15 cellular contexts compared by ENCODE assay signal in genomic region chr20:63640086-63640485, GRCh38. TPM values are rescaled to one million over a fixed set of nuclear protein-coding genes. Genes with fewer than 3 reads are reported as not detected.
DNase-seq lines count a peak whose midpoint lies in the region; ATAC-seq and TF ChIP-seq lines count a peak whose summit lies in the region.
"Had no signal": no experiment of that assay in that cellular context is flagged by ENCODE, and none has a peak within 500 bp of the region (broad histone marks: within the 10 kb centered on the region; RNA-seq: fewer than 3 reads in every experiment).

No MANE protein-coding gene starts in this region.

- POLR2A ChIA-PET in activated CD4-positive, alpha-beta T cell treated with anti-CD3 and anti-CD28 coated beads, Interleukin-2, amount 10 ng/mL, durations not matched to agents 7 days and 5 days (lab: Charles Lee): interaction anchor here (0.6 to 1.5 kb wide), 2 partner anchors 67 to 68 kb away, joined by 3 to 4 read pairs; partner anchors contain the start of genes ARFRP1, HELZ2 and ZGPAT
- POLR2A ChIA-PET in activated B cell treated with CpG ODN at 0.5 μM for 24 hours (lab: Charles Lee): interaction anchor here (0.7 to 6.6 kb wide), 7 partner anchors 9 to 225 kb away, joined by 3 to 161 read pairs (median 7); partner anchors contain the start of genes GMEB2, RTEL1 and TPD52L2

- peak overlapping the region; percentile 87 for H3K4me3 Mint-ChIP-seq in activated CD4-positive, alpha-beta T cell treated with anti-CD3 and anti-CD28 coated beads, Interleukin-2, amount 10 ng/mL, durations not matched to agents 7 days and 5 days
- peak overlapping the region; percentile 84 for H3K4me3 Mint-ChIP-seq in activated B cell treated with CpG ODN at 0.5 μM for 24 hours

- no peaks in the 10 kb centered on the region for H3K9me3 Mint-ChIP-seq in activated CD4-positive, alpha-beta T cell treated with anti-CD3 and anti-CD28 coated beads, Interleukin-2, amount 10 ng/mL, durations not matched to agents 7 days and 5 days
- peaks cover 2% of the 10 kb centered on the region for H3K9me3 Mint-ChIP-seq in activated B cell treated with CpG ODN at 0.5 μM for 24 hours

- no peaks in the 10 kb centered on the region for H3K27me3 ChIP-seq in left lung
- H3K27me3 ChIP-seq in subcutaneous abdominal adipose tissue (ENCODE audit: control insufficient read depth in 5 of 5, insufficient read depth in 4 of 5, low read length in 5 of 5): peaks cover 0 to 3% (median 0%) of the 10 kb centered on the region in 5 donors
- H3K27me3 ChIP-seq: hepatocyte had no signal

- H3K27ac ChIP-seq in left lung (peak overlapping the region; percentile 58 to 75), subcutaneous abdominal adipose tissue (ENCODE audit: low read depth, low read length) (no peak overlapping the region)
- H3K27ac ChIP-seq: A549, hepatocyte had no signal

- H3K36me3 Mint-ChIP-seq in activated CD4-positive, alpha-beta T cell treated with anti-CD3 and anti-CD28 coated beads, Interleukin-2, amount 10 ng/mL, durations not matched to agents 7 days and 5 days (ENCODE audit: low read depth): peaks cover 14% of the 10 kb centered on the region
- H3K36me3 Mint-ChIP-seq in activated B cell treated with CpG ODN at 0.5 μM for 24 hours (ENCODE audit: low read depth): peaks cover 2% of the 10 kb centered on the region

- H3K36me3 ChIP-seq in left lung (no peaks in the 10 kb centered on the region), subcutaneous abdominal adipose tissue (ENCODE audit: control insufficient read depth in 5 of 5, insufficient read depth in 5 of 5, low read length in 5 of 5) (peaks cover 0 to 4% (median 0%) of the 10 kb centered on the region in 5 donors)

- CTCF ChIA-PET in activated CD4-positive, alpha-beta T cell treated with anti-CD3 and anti-CD28 coated beads, Interleukin-2, amount 10 ng/mL, durations not matched to agents 7 days and 5 days (lab: Charles Lee): no interaction called here
- CTCF ChIA-PET in activated B cell treated with CpG ODN at 0.5 μM for 24 hours (lab: Charles Lee): no interaction called here

- no peak for TF ChIP-seq CTCF in activated B cell treated with CpG ODN at 0.5 μM for 24 hours (IDR thresholded peaks at IDR 0.05)
- no peak for TF ChIP-seq CTCF in left lung (IDR thresholded peaks at IDR 0.05)

- no peak for ATAC-seq in activated B cell treated with CpG ODN at 0.5 μM for 24 hours (ENCODE audit: low read depth)
- no peak for ATAC-seq in left lung
- no peak for ATAC-seq in HG03196 (IDR thresholded peaks at IDR 0.05; ENCODE audit: unreplicated experiment)
- ATAC-seq: A549 had no signal

- H3K9me3 ChIP-seq in left lung (no peaks in the 10 kb centered on the region), subcutaneous abdominal adipose tissue (ENCODE audit: control insufficient read depth in 5 of 5, low read length in 5 of 5) (no peaks in the 10 kb centered on the region)
- H3K9me3 ChIP-seq: A549 had no signal

- peaks cover 37% of the 10 kb centered on the region for H3K4me1 Mint-ChIP-seq in activated CD4-positive, alpha-beta T cell treated with anti-CD3 and anti-CD28 coated beads, Interleukin-2, amount 10 ng/mL, durations not matched to agents 7 days and 5 days
- peaks cover 50% of the 10 kb centered on the region for H3K4me1 Mint-ChIP-seq in activated B cell treated with CpG ODN at 0.5 μM for 24 hours

- H3K4me3 ChIP-seq in left lung (peak overlapping the region in 1 of 2 donors; percentile 63), subcutaneous abdominal adipose tissue (ENCODE audit: low read depth in 1 of 5, low read length in 5 of 5) (peak overlapping the region in 3 of 5 donors; percentile 11 to 38 (median 37))
- H3K4me3 ChIP-seq: A549, hepatocyte had no signal

- intact Hi-C loops in activated B cell treated with CpG ODN at 0.5 μM for 24 hours (cut with micrococcal nuclease) (loop anchor here (5.0 kb wide), 1 partner anchor 317 kb away; the partner anchor contains the start of gene UCKL1), left lung (cut with DNase I) (no loop called here)

- H3K27ac Mint-ChIP-seq in activated CD4-positive, alpha-beta T cell treated with anti-CD3 and anti-CD28 coated beads, Interleukin-2, amount 10 ng/mL, durations not matched to agents 7 days and 5 days: peak overlapping the region; percentile 100
- peak overlapping the region; percentile 99 for H3K27ac Mint-ChIP-seq in activated B cell treated with CpG ODN at 0.5 μM for 24 hours

- H3K27me3 Mint-ChIP-seq in activated CD4-positive, alpha-beta T cell treated with anti-CD3 and anti-CD28 coated beads, Interleukin-2, amount 10 ng/mL, durations not matched to agents 7 days and 5 days: no peaks in the 10 kb centered on the region
- H3K27me3 Mint-ChIP-seq in activated B cell treated with CpG ODN at 0.5 μM for 24 hours: no peaks in the 10 kb centered on the region

- no peak overlapping the region for H3K9ac ChIP-seq in subcutaneous abdominal adipose tissue (ENCODE audit: low read length in 5 of 5)

- H3K4me1 ChIP-seq in left lung (peaks cover 0 to 58% of the 10 kb centered on the region in 2 donors), subcutaneous abdominal adipose tissue (ENCODE audit: control insufficient read depth in 5 of 5, insufficient read depth in 5 of 5, low read length in 5 of 5) (peaks cover 0 to 24% (median 13%) of the 10 kb centered on the region in 5 donors)

- DNase-seq in activated CD4-positive, alpha-beta T cell treated with anti-CD3 and anti-CD28 coated beads, Interleukin-2, amount 10 ng/mL, durations not matched to agents 7 days and 5 days: no peak
- no peak for DNase-seq in activated CD4-positive, alpha-beta T cell treated with anti-CD3 and anti-CD28 coated beads for 48 hours
- DNase-seq in activated B cell treated with CpG ODN at 0.5 μM for 24 hours (no peak), left lung (peak in 1 of 2 donors; percentile 63), NCI-H1694 (lab: John Stamatoyannopoulos, UW) (no peak), SK-N-DZ (ENCODE audit: low spot score) (no peak)
- DNase-seq: activated CD4-positive, CD25-positive, alpha-beta regulatory T cell; amniotic stem cell; Kasumi-1; stimulated activated CD4-positive, alpha-beta T cell treated with anti-CD3 and anti-CD28 coated beads, Interleukin-12 subunit alpha, Interleukin-12 subunit beta, amount 100 ng/mL, for 4 hours; stimulated activated CD8-positive, alpha-beta memory T cell treated with anti-CD3 and anti-CD28 coated beads, Interleukin-4, amount 100 ng/mL, for 48 hours had no signal

RNA-seq across cellular contexts. Expression of gene STMN3, which starts 13.1 kb away (rescaled TPM):
- 10 to 100 TPM; 49.4 to 54.4 TPM for total RNA-seq in activated CD4-positive, alpha-beta T cell treated with anti-CD3 and anti-CD28 coated beads, Interleukin-2, amount 10 ng/mL, durations not matched to agents 7 days and 5 days
- 4.9 and 6.1 TPM in 2 replicates for total RNA-seq in activated B cell treated with CpG ODN at 0.5 μM for 24 hours
- total RNA-seq in left lung: 10 to 100 TPM; 12.6 to 13.1 TPM
- 328 and 395 TPM in 2 replicates for polyA plus RNA-seq in SK-N-DZ (2014; cell fraction: cytosol; rRNA removed)
- polyA plus RNA-seq in SK-N-DZ (2014; cell fraction: nucleus; rRNA removed): 365 and 369 TPM in 2 replicates

RNA-seq across cellular contexts. Expression of gene GMEB2, which starts 13.2 kb away (rescaled TPM):
- 10 to 100 TPM; 20.0 to 20.5 TPM for total RNA-seq in activated CD4-positive, alpha-beta T cell treated with anti-CD3 and anti-CD28 coated beads, Interleukin-2, amount 10 ng/mL, durations not matched to agents 7 days and 5 days
- total RNA-seq in activated B cell treated with CpG ODN at 0.5 μM for 24 hours (16.9 and 17.4 TPM in 2 replicates), left lung (1 to 10 TPM; 8.1 to 9.8 TPM)
- 21.0 and 24.1 TPM in 2 replicates for polyA plus RNA-seq in SK-N-DZ (2014; cell fraction: cytosol; rRNA removed)
- 27.4 and 33.7 TPM in 2 replicates for polyA plus RNA-seq in SK-N-DZ (2014; cell fraction: nucleus; rRNA removed)

RNA-seq across cellular contexts. Expression of gene RTEL1, which starts 18.0 kb away (rescaled TPM):
- 10 to 100 TPM; 53.3 to 58.9 TPM for total RNA-seq in activated CD4-positive, alpha-beta T cell treated with anti-CD3 and anti-CD28 coated beads, Interleukin-2, amount 10 ng/mL, durations not matched to agents 7 days and 5 days
- 24.1 and 33.8 TPM in 2 replicates for total RNA-seq in activated B cell treated with CpG ODN at 0.5 μM for 24 hours
- 10 to 100 TPM; 22.3 to 38.8 TPM for total RNA-seq in left lung
- 18.3 and 19.3 TPM in 2 replicates for polyA plus RNA-seq in SK-N-DZ (2014; cell fraction: cytosol; rRNA removed)
- polyA plus RNA-seq in SK-N-DZ (2014; cell fraction: nucleus; rRNA removed): 124 and 166 TPM in 2 replicates

RNA-seq across cellular contexts. Expression of gene TNFRSF6B, which starts 56.4 kb away (rescaled TPM):
- total RNA-seq in activated CD4-positive, alpha-beta T cell treated with anti-CD3 and anti-CD28 coated beads, Interleukin-2, amount 10 ng/mL, durations not matched to agents 7 days and 5 days: 1 to 10 TPM in 1 of 2 experiments, not detected in 1; 1.0 TPM
- total RNA-seq in activated B cell treated with CpG ODN at 0.5 μM for 24 hours (not detected in 2 replicates), left lung (10 to 100 TPM in 1 of 2 donors, 1 to 10 TPM in 1; 3.6 to 17.6 TPM)
- polyA plus RNA-seq in SK-N-DZ (2014; cell fraction: cytosol; rRNA removed): 0.69 and 1.8 TPM in 2 replicates
- 2.0 and 15.0 TPM in 2 replicates for polyA plus RNA-seq in SK-N-DZ (2014; cell fraction: nucleus; rRNA removed)
